ENCODE assay signal across 8 cellular contexts in genomic region chr12:120249875-120250795, GRCh38. TPM values are rescaled to one million over a fixed set of nuclear protein-coding genes. Genes with fewer than 3 reads are reported as not detected.
A peak's percentile ranks its signal among the peaks of the same experiment; 100 is the strongest.
DNase-seq lines count a peak whose midpoint lies in the region; ATAC-seq, FAIRE-seq and TF ChIP-seq lines count a peak whose summit lies in the region.

No MANE protein-coding gene starts in this region.

- TF ChIP-seq POLR2A in spleen (IDR thresholded peaks at IDR 0.05) = no peak

- DNase-seq in HFFc6 = no peak
- DNase-seq in activated CD8-positive, alpha-beta T cell treated with anti-CD3 and anti-CD28 coated beads, Interleukin-2, amount 10 ng/mL, durations not matched to agents 7 days and 5 days = peak; percentile 72
- peak; percentile 86 for DNase-seq in cardiac septum (ENCODE audit: low spot score)
- peak; percentile 81 for DNase-seq in spleen
- DNase-seq in SKM-1 treated with dmso at 0.1 percent for 144 hours (lab: John Stamatoyannopoulos, UW; ENCODE audit: unreplicated experiment) = no peak
- no peak for DNase-seq in RCC 7860 (ENCODE audit: low spot score)
- no peak for DNase-seq in WERI-Rb-1
- DNase-seq in NCI-H187 treated with DMSO at 0.1 percent for 48 hours (lab: John Stamatoyannopoulos, UW) = no peak

- H3K27ac Mint-ChIP-seq in HFFc6 = peak overlapping the region; percentile 95
- H3K27ac Mint-ChIP-seq in activated CD8-positive, alpha-beta T cell treated with anti-CD3 and anti-CD28 coated beads, Interleukin-2, amount 10 ng/mL, durations not matched to agents 7 days and 5 days = peak overlapping the region; percentile 90

- POLR2A ChIA-PET in activated CD8-positive, alpha-beta T cell treated with anti-CD3 and anti-CD28 coated beads, Interleukin-2, amount 10 ng/mL, durations not matched to agents 7 days and 5 days (lab: Charles Lee) = interaction anchor here (0.8 to 9.8 kb wide), 8 partner anchors 12 to 133 kb away, joined by 3 to 113 read pairs (median 8); partner anchors contain the start of genes PXN, RAB35, RNU4-1 and RNU4-2

- H3K36me3 ChIP-seq in spleen = peaks cover 0 to 5% (median 0%) of the 10 kb centered on the region in 6 donors
- H3K36me3 ChIP-seq in WERI-Rb-1 = no peaks in the 10 kb centered on the region

- H3K27ac ChIP-seq in spleen (peak overlapping the region; percentile 60 to 97 (median 86)), WERI-Rb-1 (no peak overlapping the region)

- peaks cover 51% of the 10 kb centered on the region for H3K36me3 Mint-ChIP-seq in HFFc6 (ENCODE audit: low read depth)
- peaks cover 59% of the 10 kb centered on the region for H3K36me3 Mint-ChIP-seq in activated CD8-positive, alpha-beta T cell treated with anti-CD3 and anti-CD28 coated beads, Interleukin-2, amount 10 ng/mL, durations not matched to agents 7 days and 5 days (ENCODE audit: low read depth)

- H3K9me3 Mint-ChIP-seq in HFFc6 = no peaks in the 10 kb centered on the region
- H3K9me3 Mint-ChIP-seq in activated CD8-positive, alpha-beta T cell treated with anti-CD3 and anti-CD28 coated beads, Interleukin-2, amount 10 ng/mL, durations not matched to agents 7 days and 5 days (ENCODE audit: insufficient read depth) = no peaks in the 10 kb centered on the region

- no peak for FAIRE-seq in RCC 7860 (lab: Jason Lieb, UNC)

- TF ChIP-seq CTCF in HFFc6 (IDR thresholded peaks at IDR 0.05) (no peak), spleen (IDR thresholded peaks at IDR 0.05 in 8 of 11, conservative IDR thresholded peaks at IDR 0.05 in 3 of 11) (no peak), WERI-Rb-1 (IDR thresholded peaks at IDR 0.05; ENCODE audit: low read depth, low read length) (no peak)

- 38 to 53% (median 45%) methylated on average over 6 to 8 of the region's 8 CpGs for WGBS in spleen, 5 donors

- CTCF ChIA-PET in activated CD8-positive, alpha-beta T cell treated with anti-CD3 and anti-CD28 coated beads, Interleukin-2, amount 10 ng/mL, durations not matched to agents 7 days and 5 days (lab: Charles Lee) = interaction anchor here (1.4 to 24.5 kb wide), 6 partner anchors 10 to 49 kb away, joined by 3 to 922 read pairs (median 22); partner anchors contain the start of genes PXN and RPLP0

- H3K27me3 ChIP-seq in spleen (replicated peaks in 1 of 7) (peaks cover 0 to 64% (median 0%) of the 10 kb centered on the region in 7 donors), WERI-Rb-1 (ENCODE audit: insufficient read depth, low read depth, severe bottlenecking) (no peaks in the 10 kb centered on the region)

- no peaks in the 10 kb centered on the region for H3K9me3 ChIP-seq in spleen
- no peaks in the 10 kb centered on the region for H3K9me3 ChIP-seq in WERI-Rb-1 (ENCODE audit: severe bottlenecking)

- ATAC-seq in activated CD8-positive, alpha-beta T cell treated with anti-CD3 and anti-CD28 coated beads, Interleukin-2, amount 10 ng/mL, durations not matched to agents 7 days and 5 days = peak; percentile 10

- H3K27me3 Mint-ChIP-seq in HFFc6 (ENCODE audit: insufficient read depth) = no peaks in the 10 kb centered on the region; the same call in 1 of the 2 replicates
- H3K27me3 Mint-ChIP-seq in activated CD8-positive, alpha-beta T cell treated with anti-CD3 and anti-CD28 coated beads, Interleukin-2, amount 10 ng/mL, durations not matched to agents 7 days and 5 days (ENCODE audit: low read depth) = peaks cover 10% of the 10 kb centered on the region

- peaks cover 88% of the 10 kb centered on the region for H3K4me1 Mint-ChIP-seq in HFFc6 (ENCODE audit: low read depth)
- peaks cover 77% of the 10 kb centered on the region for H3K4me1 Mint-ChIP-seq in activated CD8-positive, alpha-beta T cell treated with anti-CD3 and anti-CD28 coated beads, Interleukin-2, amount 10 ng/mL, durations not matched to agents 7 days and 5 days (ENCODE audit: low read depth)

- peaks cover 63 to 100% (median 93%) of the 10 kb centered on the region in 6 donors for H3K4me1 ChIP-seq in spleen

- H3K4me3 ChIP-seq in spleen (peak overlapping the region in 1 of 8 donors; percentile 58), WERI-Rb-1 (ENCODE audit: low read depth, low read length) (no peak overlapping the region)

- intact Hi-C loops in cardiac septum (cut with DNase I) (no loop called here), spleen (cut with DNase I; ENCODE audit: low total_unique reads) (no loop called here)

- H3K4me3 Mint-ChIP-seq in HFFc6 = peak overlapping the region; percentile 49
- peak overlapping the region; percentile 67 for H3K4me3 Mint-ChIP-seq in activated CD8-positive, alpha-beta T cell treated with anti-CD3 and anti-CD28 coated beads, Interleukin-2, amount 10 ng/mL, durations not matched to agents 7 days and 5 days

RNA-seq across cellular contexts. Expression of gene PXN, which starts 15.4 kb away (rescaled TPM):
- 100 to 1,000 TPM; 219 to 290 (median 253) TPM for total RNA-seq in HFFc6 (2021; fragmentation: NEBNext Ultra II Directional; extraction: Animal tissue kit (Norgen Biotek cat#: 25700))
- total RNA-seq in activated CD8-positive, alpha-beta T cell treated with anti-CD3 and anti-CD28 coated beads, Interleukin-2, amount 10 ng/mL, durations not matched to agents 7 days and 5 days = 100 to 1,000 TPM; 123 to 127 TPM
- total RNA-seq in cardiac septum = 73.8 TPM
- total RNA-seq in spleen = 100 to 1,000 TPM in 5 of 7 donors, 10 to 100 TPM in 2; 91.8 to 161 (median 149) TPM
- 10 to 100 TPM; 22.3 to 49.8 (median 35.6) TPM for polyA plus RNA-seq in spleen

RNA-seq across cellular contexts. Expression of gene RNU4-2, which starts 41.6 kb away (rescaled TPM):
- total RNA-seq in HFFc6 (2021; fragmentation: NEBNext Ultra II Directional; extraction: Animal tissue kit (Norgen Biotek cat#: 25700)) = 1,000 to 10,000 TPM in 5 of 6 experiments, 100 to 1,000 TPM in 1; 743 to 2,047 (median 1,452) TPM
- 1,000 to 10,000 TPM; 1,982 to 3,332 TPM for total RNA-seq in activated CD8-positive, alpha-beta T cell treated with anti-CD3 and anti-CD28 coated beads, Interleukin-2, amount 10 ng/mL, durations not matched to agents 7 days and 5 days
- total RNA-seq in cardiac septum (27,323 TPM), spleen (over 10,000 TPM in 4 of 7 donors, under 1 TPM in 3; under 0.01 to 20,748 (median 15,186) TPM)
- polyA plus RNA-seq in spleen = not detected

RNA-seq across cellular contexts. Expression of gene RNU4-1, which starts 42.9 kb away (rescaled TPM):
- 1,000 to 10,000 TPM in 4 of 6 experiments, 100 to 1,000 TPM in 2; 766 to 1,512 (median 1,200) TPM for total RNA-seq in HFFc6 (2021; fragmentation: NEBNext Ultra II Directional; extraction: Animal tissue kit (Norgen Biotek cat#: 25700))
- total RNA-seq in activated CD8-positive, alpha-beta T cell treated with anti-CD3 and anti-CD28 coated beads, Interleukin-2, amount 10 ng/mL, durations not matched to agents 7 days and 5 days = 1,000 to 10,000 TPM; 1,409 to 2,335 TPM
- total RNA-seq in cardiac septum (3,560 TPM), spleen (1,000 to 10,000 TPM in 4 of 7 donors, under 1 TPM in 2, not detected in 1; under 0.01 to 7,358 (median 2,736) TPM)
- not detected for polyA plus RNA-seq in spleen

RNA-seq across cellular contexts. Expression of gene RPLP0, which starts 49.2 kb away (rescaled TPM):
- 1,000 to 10,000 TPM; 2,131 to 2,494 (median 2,241) TPM for total RNA-seq in HFFc6 (2021; fragmentation: NEBNext Ultra II Directional; extraction: Animal tissue kit (Norgen Biotek cat#: 25700))
- 1,000 to 10,000 TPM; 2,051 to 2,121 TPM for total RNA-seq in activated CD8-positive, alpha-beta T cell treated with anti-CD3 and anti-CD28 coated beads, Interleukin-2, amount 10 ng/mL, durations not matched to agents 7 days and 5 days
- 594 TPM for total RNA-seq in cardiac septum
- total RNA-seq in spleen = 1,000 to 10,000 TPM; 1,023 to 1,741 (median 1,286) TPM
- polyA plus RNA-seq in spleen = 1,000 to 10,000 TPM; 3,423 to 5,071 (median 3,908) TPM

RNA-seq across cellular contexts. Expression of gene SIRT4, which starts 52.0 kb away (rescaled TPM):
- 1 to 10 TPM in 3 of 6 experiments, under 1 TPM in 3; 0.84 to 2.1 (median 1.1) TPM for total RNA-seq in HFFc6 (2021; fragmentation: NEBNext Ultra II Directional; extraction: Animal tissue kit (Norgen Biotek cat#: 25700))
- 1 to 10 TPM; 1.2 to 1.4 TPM for total RNA-seq in activated CD8-positive, alpha-beta T cell treated with anti-CD3 and anti-CD28 coated beads, Interleukin-2, amount 10 ng/mL, durations not matched to agents 7 days and 5 days
- total RNA-seq in cardiac septum (2.4 TPM), spleen (1 to 10 TPM in 6 of 7 donors, under 1 TPM in 1; 0.66 to 2.6 (median 1.7) TPM)
- polyA plus RNA-seq in spleen = 1 to 10 TPM; 1.2 to 1.4 (median 1.3) TPM

Comparison
In these comparisons a context has a peak if more than half of its experiments do, and no peak if none do; other contexts are left out.
1. DNase-seq: peak in activated CD8-positive, alpha-beta T cell treated with anti-CD3 and anti-CD28 coated beads, Interleukin-2, amount 10 ng/mL, durations not matched to agents 7 days and 5 days (single experiment), cardiac septum (single experiment) and spleen (single experiment); none in HFFc6 (single experiment), SKM-1 treated with dmso at 0.1 percent for 144 hours (single experiment), RCC 7860 (single experiment), WERI-Rb-1 (single experiment) and NCI-H187 treated with DMSO at 0.1 percent for 48 hours (single experiment).